In the genomic region with DNA sequence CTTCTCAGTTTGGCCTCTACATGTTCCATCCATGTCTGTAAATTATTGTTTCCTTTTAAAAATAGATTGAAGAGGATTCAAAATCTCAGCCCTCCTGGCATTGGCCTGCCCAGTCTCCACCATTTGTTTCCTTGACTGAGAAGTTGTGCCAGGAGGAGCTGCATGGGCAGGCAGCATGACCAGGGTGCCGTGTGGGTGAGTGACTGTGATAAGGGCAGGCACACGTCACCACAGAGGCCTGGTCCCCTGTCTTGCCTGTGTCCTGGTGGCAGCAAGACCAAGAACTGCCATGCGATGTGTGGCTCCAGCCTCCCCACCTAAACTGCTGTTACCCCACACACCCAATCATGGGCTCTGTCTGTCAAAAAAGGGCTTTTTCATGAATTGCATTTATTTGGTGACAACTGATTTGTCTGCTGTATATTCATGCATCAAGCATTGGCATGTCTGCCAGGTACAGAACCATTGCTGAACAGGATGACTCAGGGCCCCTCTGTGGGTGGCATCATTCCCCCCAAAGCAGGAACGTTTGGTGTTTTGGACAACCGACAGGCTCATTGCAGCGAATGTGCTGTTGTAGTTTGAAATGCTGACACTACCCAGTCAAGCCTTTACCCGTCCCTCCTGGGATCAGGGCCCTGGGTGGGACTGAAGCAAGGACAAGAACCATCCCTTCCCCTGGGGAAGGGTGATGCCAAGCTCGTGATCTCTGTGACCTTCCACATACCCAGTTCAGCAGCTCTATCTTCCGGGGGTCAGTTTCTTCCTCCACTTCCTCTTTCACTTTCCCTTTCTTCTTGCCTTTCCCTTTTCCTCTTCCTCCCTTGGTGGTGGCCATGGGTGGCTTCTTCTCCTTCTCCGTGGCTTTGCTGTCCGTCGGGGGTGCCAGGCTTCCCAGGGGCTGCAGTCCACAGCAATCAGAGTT, we compare ENCODE assay signal across 1 cellular context.
TF ChIP-seq lines count a peak whose summit lies in the region.

No MANE protein-coding gene starts in this region.

TF ChIP-seq in HepG2, 621 proteins besides CTCF, POLR2A, EP300 and RAD21 (continued from another document):
- TF ChIP-seq, protein P1, sequence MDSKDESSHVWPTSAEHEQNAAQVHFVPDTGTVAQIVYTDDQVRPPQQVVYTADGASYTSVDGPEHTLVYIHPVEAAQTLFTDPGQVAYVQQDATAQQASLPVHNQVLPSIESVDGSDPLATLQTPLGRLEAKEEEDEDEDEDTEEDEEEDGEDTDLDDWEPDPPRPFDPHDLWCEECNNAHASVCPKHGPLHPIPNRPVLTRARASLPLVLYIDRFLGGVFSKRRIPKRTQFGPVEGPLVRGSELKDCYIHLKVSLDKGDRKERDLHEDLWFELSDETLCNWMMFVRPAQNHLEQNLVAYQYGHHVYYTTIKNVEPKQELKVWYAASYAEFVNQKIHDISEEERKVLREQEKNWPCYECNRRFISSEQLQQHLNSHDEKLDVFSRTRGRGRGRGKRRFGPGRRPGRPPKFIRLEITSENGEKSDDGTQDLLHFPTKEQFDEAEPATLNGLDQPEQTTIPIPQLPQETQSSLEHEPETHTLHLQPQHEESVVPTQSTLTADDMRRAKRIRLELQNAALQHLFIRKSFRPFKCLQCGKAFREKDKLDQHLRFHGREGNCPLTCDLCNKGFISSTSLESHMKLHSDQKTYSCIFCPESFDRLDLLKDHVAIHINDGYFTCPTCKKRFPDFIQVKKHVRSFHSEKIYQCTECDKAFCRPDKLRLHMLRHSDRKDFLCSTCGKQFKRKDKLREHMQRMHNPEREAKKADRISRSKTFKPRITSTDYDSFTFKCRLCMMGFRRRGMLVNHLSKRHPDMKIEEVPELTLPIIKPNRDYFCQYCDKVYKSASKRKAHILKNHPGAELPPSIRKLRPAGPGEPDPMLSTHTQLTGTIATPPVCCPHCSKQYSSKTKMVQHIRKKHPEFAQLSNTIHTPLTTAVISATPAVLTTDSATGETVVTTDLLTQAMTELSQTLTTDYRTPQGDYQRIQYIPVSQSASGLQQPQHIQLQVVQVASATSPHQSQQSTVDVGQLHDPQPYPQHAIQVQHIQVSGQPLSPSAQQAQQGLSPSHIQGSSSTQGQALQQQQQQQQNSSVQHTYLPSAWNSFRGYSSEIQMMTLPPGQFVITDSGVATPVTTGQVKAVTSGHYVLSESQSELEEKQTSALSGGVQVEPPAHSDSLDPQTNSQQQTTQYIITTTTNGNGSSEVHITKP (CRISPR knock-in tag; IDR thresholded peaks at IDR 0.05; ENCODE audit: low read depth) = no peak
- TF ChIP-seq ZNF3 (CRISPR knock-in tag; IDR thresholded peaks at IDR 0.05) (no peak), ZNF232 (CRISPR knock-in tag; IDR thresholded peaks at IDR 0.05; ENCODE audit: borderline replicate concordance) (no peak), ZNF292 (CRISPR knock-in tag; IDR thresholded peaks at IDR 0.05; ENCODE audit: borderline replicate concordance, low read depth) (no peak), SMARCE1 (IDR thresholded peaks at IDR 0.05; ENCODE audit: borderline replicate concordance) (no peak), ZNF564 (CRISPR knock-in tag; IDR thresholded peaks at IDR 0.05) (no peak), ZNF790 (CRISPR knock-in tag; IDR thresholded peaks at IDR 0.05; ENCODE audit: borderline replicate concordance) (no peak), NCOA1 (CRISPR knock-in tag; IDR thresholded peaks at IDR 0.05) (no peak), SAP130 (CRISPR knock-in tag; IDR thresholded peaks at IDR 0.05; ENCODE audit: low read depth) (no peak), ZNF577 (CRISPR knock-in tag; IDR thresholded peaks at IDR 0.05; ENCODE audit: borderline replicate concordance, low read depth) (no peak)
- TF ChIP-seq, protein P2, sequence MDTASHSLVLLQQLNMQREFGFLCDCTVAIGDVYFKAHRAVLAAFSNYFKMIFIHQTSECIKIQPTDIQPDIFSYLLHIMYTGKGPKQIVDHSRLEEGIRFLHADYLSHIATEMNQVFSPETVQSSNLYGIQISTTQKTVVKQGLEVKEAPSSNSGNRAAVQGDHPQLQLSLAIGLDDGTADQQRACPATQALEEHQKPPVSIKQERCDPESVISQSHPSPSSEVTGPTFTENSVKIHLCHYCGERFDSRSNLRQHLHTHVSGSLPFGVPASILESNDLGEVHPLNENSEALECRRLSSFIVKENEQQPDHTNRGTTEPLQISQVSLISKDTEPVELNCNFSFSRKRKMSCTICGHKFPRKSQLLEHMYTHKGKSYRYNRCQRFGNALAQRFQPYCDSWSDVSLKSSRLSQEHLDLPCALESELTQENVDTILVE (CRISPR knock-in tag; IDR thresholded peaks at IDR 0.05) = no peak
- TF ChIP-seq, protein P3, sequence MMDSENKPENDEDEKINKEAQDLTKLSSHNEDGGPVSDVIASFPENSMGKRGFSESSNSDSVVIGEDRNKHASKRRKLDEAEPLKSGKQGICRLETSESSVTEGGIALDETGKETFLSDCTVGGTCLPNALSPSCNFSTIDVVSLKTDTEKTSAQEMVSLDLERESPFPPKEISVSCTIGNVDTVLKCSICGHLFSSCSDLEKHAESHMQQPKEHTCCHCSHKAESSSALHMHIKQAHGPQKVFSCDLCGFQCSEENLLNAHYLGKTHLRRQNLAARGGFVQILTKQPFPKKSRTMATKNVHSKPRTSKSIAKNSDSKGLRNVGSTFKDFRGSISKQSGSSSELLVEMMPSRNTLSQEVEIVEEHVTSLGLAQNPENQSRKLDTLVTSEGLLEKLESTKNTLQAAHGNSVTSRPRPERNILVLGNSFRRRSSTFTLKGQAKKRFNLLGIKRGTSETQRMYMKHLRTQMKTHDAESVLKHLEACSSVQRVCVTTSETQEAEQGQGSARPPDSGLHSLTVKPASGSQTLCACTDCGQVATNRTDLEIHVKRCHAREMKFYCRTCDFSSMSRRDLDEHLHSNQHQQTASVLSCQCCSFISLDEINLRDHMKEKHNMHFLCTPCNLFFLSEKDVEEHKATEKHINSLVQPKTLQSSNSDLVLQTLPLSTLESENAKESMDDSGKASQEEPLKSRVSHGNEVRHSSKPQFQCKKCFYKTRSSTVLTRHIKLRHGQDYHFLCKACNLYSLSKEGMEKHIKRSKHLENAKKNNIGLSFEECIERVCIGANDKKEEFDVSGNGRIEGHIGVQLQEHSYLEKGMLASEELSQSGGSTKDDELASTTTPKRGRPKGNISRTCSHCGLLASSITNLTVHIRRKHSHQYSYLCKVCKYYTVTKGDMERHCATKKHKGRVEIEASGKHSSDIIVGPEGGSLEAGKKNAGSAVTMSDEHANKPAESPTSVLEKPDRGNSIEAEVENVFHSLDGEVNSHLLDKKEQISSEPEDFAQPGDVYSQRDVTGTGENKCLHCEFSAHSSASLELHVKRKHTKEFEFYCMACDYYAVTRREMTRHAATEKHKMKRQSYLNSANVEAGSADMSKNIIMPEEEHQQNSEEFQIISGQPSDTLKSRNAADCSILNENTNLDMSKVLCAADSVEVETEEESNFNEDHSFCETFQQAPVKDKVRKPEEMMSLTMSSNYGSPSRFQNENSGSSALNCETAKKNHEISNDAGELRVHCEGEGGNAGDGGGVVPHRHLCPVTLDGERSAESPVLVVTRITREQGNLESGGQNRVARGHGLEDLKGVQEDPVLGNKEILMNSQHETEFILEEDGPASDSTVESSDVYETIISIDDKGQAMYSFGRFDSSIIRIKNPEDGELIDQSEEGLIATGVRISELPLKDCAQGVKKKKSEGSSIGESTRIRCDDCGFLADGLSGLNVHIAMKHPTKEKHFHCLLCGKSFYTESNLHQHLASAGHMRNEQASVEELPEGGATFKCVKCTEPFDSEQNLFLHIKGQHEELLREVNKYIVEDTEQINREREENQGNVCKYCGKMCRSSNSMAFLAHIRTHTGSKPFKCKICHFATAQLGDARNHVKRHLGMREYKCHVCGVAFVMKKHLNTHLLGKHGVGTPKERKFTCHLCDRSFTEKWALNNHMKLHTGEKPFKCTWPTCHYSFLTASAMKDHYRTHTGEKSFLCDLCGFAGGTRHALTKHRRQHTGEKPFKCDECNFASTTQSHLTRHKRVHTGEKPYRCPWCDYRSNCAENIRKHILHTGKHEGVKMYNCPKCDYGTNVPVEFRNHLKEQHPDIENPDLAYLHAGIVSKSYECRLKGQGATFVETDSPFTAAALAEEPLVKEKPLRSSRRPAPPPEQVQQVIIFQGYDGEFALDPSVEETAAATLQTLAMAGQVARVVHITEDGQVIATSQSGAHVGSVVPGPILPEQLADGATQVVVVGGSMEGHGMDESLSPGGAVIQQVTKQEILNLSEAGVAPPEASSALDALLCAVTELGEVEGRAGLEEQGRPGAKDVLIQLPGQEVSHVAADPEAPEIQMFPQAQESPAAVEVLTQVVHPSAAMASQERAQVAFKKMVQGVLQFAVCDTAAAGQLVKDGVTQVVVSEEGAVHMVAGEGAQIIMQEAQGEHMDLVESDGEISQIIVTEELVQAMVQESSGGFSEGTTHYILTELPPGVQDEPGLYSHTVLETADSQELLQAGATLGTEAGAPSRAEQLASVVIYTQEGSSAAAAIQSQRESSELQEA (CRISPR knock-in tag; IDR thresholded peaks at IDR 0.05; ENCODE audit: not compliant biosample characterization) = no peak
TF ChIP-seq in HepG2: peak in this region for 0.
